11 cellular contexts compared by ENCODE assay signal in genomic region chr2:64819371-64819770, GRCh38.
A peak's percentile ranks its signal among the peaks of the same experiment; 100 is the strongest.
DNase-seq lines count a peak whose midpoint lies in the region; ATAC-seq lines count a peak whose summit lies in the region.
"Had no signal": no experiment of that assay in that cellular context is flagged by ENCODE, and none has a peak within 500 bp of the region (broad histone marks: within the 10 kb centered on the region; RNA-seq: fewer than 3 reads in every experiment).

No MANE protein-coding gene starts in this region.

- no peaks in the 10 kb centered on the region for H3K9me3 ChIP-seq in thymus (ENCODE audit: control insufficient read depth)

- no peaks in the 10 kb centered on the region for H3K36me3 ChIP-seq in thymus (ENCODE audit: control insufficient read depth, insufficient read depth)

- peaks cover 32% of the 10 kb centered on the region for H3K4me1 ChIP-seq in thymus (ENCODE audit: control insufficient read depth, insufficient read depth, low read length)

- H3K9me3 Mint-ChIP-seq in activated naive CD4-positive, alpha-beta T cell treated with anti-CD3 and anti-CD28 coated beads for 36 hours: no peaks in the 10 kb centered on the region
- H3K9me3 Mint-ChIP-seq in central memory CD8-positive, alpha-beta T cell: no peaks in the 10 kb centered on the region

- no peak for DNase-seq in activated naive CD4-positive, alpha-beta T cell treated with anti-CD3 and anti-CD28 coated beads for 36 hours
- DNase-seq in activated naive CD4-positive, alpha-beta T cell treated with Interleukin-2 at 50 U/mL for 16 hours: no peak
- DNase-seq in central memory CD8-positive, alpha-beta T cell (ENCODE audit: low spot score in 2 of 2): no peak
- no peak for DNase-seq in stimulated activated CD4-positive, alpha-beta T cell treated with anti-CD3 and anti-CD28 coated beads, Interleukin-4, amount 100 ng/mL, for 24 hours
- DNase-seq in NCI-H2171 (lab: John Stamatoyannopoulos, UW): no peak
- DNase-seq: cortex of kidney, NCI-H1105, SHP77 had no signal

- intact Hi-C loops in activated naive CD4-positive, alpha-beta T cell treated with anti-CD3 and anti-CD28 coated beads for 36 hours (cut with micrococcal nuclease): loop anchor here (2.0 to 10.0 kb wide), 2 partner anchors 69 to 615 kb away; no protein-coding TSS in a partner anchor

- H3K27ac ChIP-seq in thymus (ENCODE audit: low read depth): peak overlapping the region; percentile 95

- peak overlapping the region; percentile 85 for H3K27ac Mint-ChIP-seq in activated naive CD4-positive, alpha-beta T cell treated with anti-CD3 and anti-CD28 coated beads for 36 hours
- peak overlapping the region; percentile 85 for H3K27ac Mint-ChIP-seq in central memory CD8-positive, alpha-beta T cell (ENCODE audit: low read depth)

- no peak overlapping the region for H3K4me3 ChIP-seq in thymus (ENCODE audit: low read length)

- no peaks in the 10 kb centered on the region for H3K36me3 Mint-ChIP-seq in activated naive CD4-positive, alpha-beta T cell treated with anti-CD3 and anti-CD28 coated beads for 36 hours (ENCODE audit: low read depth)
- H3K36me3 Mint-ChIP-seq in central memory CD8-positive, alpha-beta T cell (ENCODE audit: insufficient read depth): peaks cover 2% of the 10 kb centered on the region

- H3K4me1 Mint-ChIP-seq in activated naive CD4-positive, alpha-beta T cell treated with anti-CD3 and anti-CD28 coated beads for 36 hours (ENCODE audit: low read depth): peaks cover 19% of the 10 kb centered on the region
- H3K4me1 Mint-ChIP-seq in central memory CD8-positive, alpha-beta T cell: peaks cover 20% of the 10 kb centered on the region

- CTCF ChIA-PET in activated naive CD4-positive, alpha-beta T cell treated with anti-CD3 and anti-CD28 coated beads for 36 hours (lab: Charles Lee): interaction anchor here (0.7 to 4.3 kb wide), 2 partner anchors 12 to 52 kb away, joined by 3 to 23 read pairs; no protein-coding TSS in a partner anchor

- H3K27me3 Mint-ChIP-seq in activated naive CD4-positive, alpha-beta T cell treated with anti-CD3 and anti-CD28 coated beads for 36 hours (ENCODE audit: low read depth): no peaks in the 10 kb centered on the region
- H3K27me3 Mint-ChIP-seq in central memory CD8-positive, alpha-beta T cell: no peaks in the 10 kb centered on the region

- WGBS in thymus: 88% methylated on average over 2 of the region's 2 CpGs

- ATAC-seq in HG03139 (IDR thresholded peaks at IDR 0.05; ENCODE audit: unreplicated experiment) (peak; percentile 13), HG03108 (IDR thresholded peaks at IDR 0.05; ENCODE audit: unreplicated experiment) (no peak)
- no peak for ATAC-seq in central memory CD8-positive, alpha-beta T cell (replicated peaks; ENCODE audit: extremely low read depth, poor library complexity, severe bottlenecking)

- no peaks in the 10 kb centered on the region for H3K27me3 ChIP-seq in thymus (ENCODE audit: control insufficient read depth, insufficient read depth)

- H3K4me3 Mint-ChIP-seq in activated naive CD4-positive, alpha-beta T cell treated with anti-CD3 and anti-CD28 coated beads for 36 hours: peak overlapping the region; percentile 39
- peak overlapping the region; percentile 54 for H3K4me3 Mint-ChIP-seq in central memory CD8-positive, alpha-beta T cell
